ENCODE assay signal across 31 cellular contexts in genomic region chr4:6055436-6055835, GRCh38. TPM values are rescaled to one million over a fixed set of nuclear protein-coding genes. Genes with fewer than 3 reads are reported as not detected.
"Had no signal": no experiment of that assay in that cellular context is flagged by ENCODE, and none has a peak within 500 bp of the region (broad histone marks: within the 10 kb centered on the region; RNA-seq: fewer than 3 reads in every experiment).

No MANE protein-coding gene starts in this region.

- H3K27ac ChIP-seq: body of pancreas, brain microvascular endothelial cell, breast epithelium, VCaP had no signal

- H3K4me1 ChIP-seq: body of pancreas, breast epithelium had no signal

- DNase-seq: activated B cell treated with CpG ODN at 0.5 μM for 24 hours; activated CD4-positive, alpha-beta memory T cell treated with anti-CD3 and anti-CD28 coated beads for 36 hours; activated CD4-positive, alpha-beta T cell treated with anti-CD3 and anti-CD28 coated beads for 4 hours; activated CD4-positive, alpha-beta T cell treated with anti-CD3 and anti-CD28 coated beads, Interleukin-2, amount 10 ng/mL, durations not matched to agents 24 days and 14 days; activated CD4-positive, alpha-beta T cell treated with anti-CD3 and anti-CD28 coated beads, Interleukin-2, amount 50 U/mL, for 1 hour; activated CD4-positive, alpha-beta T cell treated with anti-CD3 and anti-CD28 coated beads, Interleukin-2, amount 50 U/mL, for 4 hours; activated CD4-positive, CD25-positive, alpha-beta regulatory T cell treated with anti-CD3 and anti-CD28 coated beads, Interleukin-2, amount 50 U/mL, for 72 hours; activated CD8-positive, alpha-beta memory T cell treated with anti-CD3 and anti-CD28 coated beads, Interleukin-2, amount 50 U/mL, for 4 hours; activated CD8-positive, alpha-beta T cell treated with anti-CD3 and anti-CD28 coated beads for 36 hours; activated effector memory CD4-positive, alpha-beta T cell treated with anti-CD3 and anti-CD28 coated beads, Interleukin-2, amount 50 U/mL, for 16 hours; activated gamma-delta T cell treated with Interleukin-2 at 50 U/mL for 16 hours; activated naive CD4-positive, alpha-beta T cell; activated naive CD4-positive, alpha-beta T cell treated with anti-CD3 and anti-CD28 coated beads, Interleukin-2, amount 10 ng/mL, durations not matched to agents 7 days and 5 days; activated naive CD8-positive, alpha-beta T cell treated with anti-CD3 and anti-CD28 coated beads, Interleukin-2, amount 10 ng/mL, durations not matched to agents 7 days and 5 days; activated naive CD8-positive, alpha-beta T cell treated with anti-CD3 and anti-CD28 coated beads, Interleukin-2, amount 50 U/mL, for 24 hours; activated T-cell treated with anti-CD3 and anti-CD28 coated beads for 4 hours; activated T-cell treated with anti-CD3 and anti-CD28 coated beads, Interleukin-2, amount 50 U/mL, for 1 hour; activated T-cell treated with anti-CD3 and anti-CD28 coated beads, Interleukin-2, amount 50 U/mL, for 4 hours; activated T-cell treated with anti-CD3 and anti-CD28 coated beads, Interleukin-2, amount 50 U/mL, for 72 hours; amygdala; aorta; body of pancreas; brain microvascular endothelial cell; cerebellar nuclear complex; SW 1271; T-helper 1 cell; T-helper 2 cell; T-helper 9 cell had no signal

- ATAC-seq: activated CD8-positive, alpha-beta T cell treated with anti-CD3 and anti-CD28 coated beads for 36 hours; activated naive CD8-positive, alpha-beta T cell treated with anti-CD3 and anti-CD28 coated beads, Interleukin-2, amount 50 U/mL, for 24 hours; activated T-cell treated with anti-CD3 and anti-CD28 coated beads, Interleukin-2, amount 50 U/mL, for 4 hours; activated T-cell treated with anti-CD3 and anti-CD28 coated beads, Interleukin-2, amount 50 U/mL, for 72 hours; activated T-helper 17 cell treated with anti-CD3 and anti-CD28 coated beads, Interleukin-2, amount 50 U/mL, for 72 hours; body of pancreas had no signal

- H3K27me3 ChIP-seq: body of pancreas, brain microvascular endothelial cell, breast epithelium had no signal

RNA-seq across cellular contexts. Expression of gene C4orf50, which starts 37.2 kb away (rescaled TPM):
- total RNA-seq: activated B cell treated with CpG ODN at 0.5 μM for 24 hours had no signal
- polyA plus RNA-seq: aorta had no signal
